Comparison of ENCODE assay signal across 25 cellular contexts in genomic region chr2:198695879-198696278, GRCh38.
"Had no signal": no experiment of that assay in that cellular context is flagged by ENCODE, and none has a peak within 500 bp of the region (broad histone marks: within the 10 kb centered on the region; RNA-seq: fewer than 3 reads in every experiment).

No MANE protein-coding gene starts in this region.

- H3K4me3 Mint-ChIP-seq: dendritic cell treated with granulocyte-macrophage colony-stimulating factor and Interleukin-4, amounts not matched to agents 40 ng/mL and 50 ng/mL, for 4 days; endodermal cell; natural killer cell; stimulated activated effector memory CD8-positive, alpha-beta T cell treated with anti-CD3 and anti-CD28 coated beads, Interleukin-12 subunit alpha, Interleukin-12 subunit beta, amount 100 ng/mL, for 72 hours; type B pancreatic cell had no signal

- H3K4me1 ChIP-seq: gastrocnemius medialis, heart left ventricle, left lung, stomach, thyroid gland had no signal

- H3K27ac ChIP-seq: epithelial cell of prostate, gastrocnemius medialis, heart left ventricle, hepatocyte, left lung, ovary, right lobe of liver, stomach, thyroid gland had no signal

- DNase-seq: cerebellar nuclear complex; effector CD8-positive, alpha-beta T cell; endodermal cell; foreskin fibroblast; gastrocnemius medialis; heart left ventricle; kidney; left lung; mesendoderm; midbrain; natural killer cell; occipital lobe; ovary; right lobe of liver; stimulated activated CD4-positive, alpha-beta T cell treated with anti-CD3 and anti-CD28 coated beads, Interleukin-2, amount 100 ng/mL, for 24 hours; stimulated activated CD4-positive, alpha-beta T cell treated with anti-CD3 and anti-CD28 coated beads, Interleukin-4, amount 100 ng/mL, for 24 hours; stimulated activated naive CD4-positive, alpha-beta T cell treated with Interleukin-2 at 50 U/mL for 16 hours; stomach; thyroid gland had no signal

- H3K27me3 ChIP-seq: gastrocnemius medialis, heart left ventricle, left lung, right lobe of liver, stomach, thyroid gland had no signal

- H3K27ac Mint-ChIP-seq: dendritic cell treated with granulocyte-macrophage colony-stimulating factor and Interleukin-4, amounts not matched to agents 40 ng/mL and 50 ng/mL, for 4 days; endodermal cell; natural killer cell; stimulated activated effector memory CD8-positive, alpha-beta T cell treated with anti-CD3 and anti-CD28 coated beads, Interleukin-12 subunit alpha, Interleukin-12 subunit beta, amount 100 ng/mL, for 72 hours; type B pancreatic cell had no signal

- H3K36me3 ChIP-seq: gastrocnemius medialis, heart left ventricle, left lung, ovary, right lobe of liver, stomach, thyroid gland had no signal

- ATAC-seq: esophagus mucosa; gastrocnemius medialis; heart left ventricle; left lung; natural killer cell; right lobe of liver; stimulated activated effector memory CD8-positive, alpha-beta T cell treated with anti-CD3 and anti-CD28 coated beads, Interleukin-12 subunit alpha, Interleukin-12 subunit beta, amount 100 ng/mL, for 72 hours had no signal

- H3K4me3 ChIP-seq: gastrocnemius medialis, heart left ventricle, hepatocyte, left lung, ovary, right lobe of liver, stomach, thyroid gland had no signal

- H3K4me1 Mint-ChIP-seq: natural killer cell; stimulated activated effector memory CD8-positive, alpha-beta T cell treated with anti-CD3 and anti-CD28 coated beads, Interleukin-12 subunit alpha, Interleukin-12 subunit beta, amount 100 ng/mL, for 72 hours had no signal

- H3K9me3 ChIP-seq: gastrocnemius medialis, heart left ventricle, left lung, ovary, right lobe of liver, stomach, thyroid gland had no signal

- H3K36me3 Mint-ChIP-seq: natural killer cell; stimulated activated effector memory CD8-positive, alpha-beta T cell treated with anti-CD3 and anti-CD28 coated beads, Interleukin-12 subunit alpha, Interleukin-12 subunit beta, amount 100 ng/mL, for 72 hours; type B pancreatic cell had no signal

- H3K9me3 Mint-ChIP-seq: dendritic cell treated with granulocyte-macrophage colony-stimulating factor and Interleukin-4, amounts not matched to agents 40 ng/mL and 50 ng/mL, for 4 days; endodermal cell; type B pancreatic cell had no signal

- H3K27me3 Mint-ChIP-seq: dendritic cell treated with granulocyte-macrophage colony-stimulating factor and Interleukin-4, amounts not matched to agents 40 ng/mL and 50 ng/mL, for 4 days; type B pancreatic cell had no signal
